In the genomic region with DNA sequence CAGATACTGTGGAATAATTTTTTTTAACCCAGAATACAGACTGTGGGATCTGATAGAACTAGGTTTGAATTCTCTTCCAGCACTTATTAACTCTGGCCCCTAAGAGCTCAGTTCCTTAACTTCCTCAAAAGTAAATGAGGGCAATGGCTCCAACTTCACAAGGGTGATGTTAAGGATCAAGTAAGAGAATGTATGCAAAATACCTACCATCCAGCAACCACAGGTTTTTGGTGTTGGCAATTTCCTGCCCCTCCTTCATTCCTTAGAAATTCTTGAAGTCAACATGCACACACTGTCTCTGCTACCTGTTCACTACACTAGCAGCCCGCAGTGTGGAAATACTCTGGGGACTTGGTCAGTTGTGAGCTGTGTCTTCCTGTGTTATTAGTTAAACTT, we compare ENCODE assay signal across 18 cellular contexts. TPM values are rescaled to one million over a fixed set of nuclear protein-coding genes. Genes with fewer than 3 reads are reported as not detected.
DNase-seq lines count a peak whose midpoint lies in the region; ATAC-seq and TF ChIP-seq lines count a peak whose summit lies in the region.
"Had no signal": no experiment of that assay in that cellular context is flagged by ENCODE, and none has a peak within 500 bp of the region (broad histone marks: within the 10 kb centered on the region; RNA-seq: fewer than 3 reads in every experiment).

No MANE protein-coding gene starts in this region.

- BruUV-seq in Calu3 (replicated peaks; lab: Mats Ljungman, UMichigan) = no TSS peak

- no peak overlapping the region; the same call in 1 of the 2 replicates for H2AFZ ChIP-seq in SK-N-SH (ENCODE audit: low read depth)

- H3K27ac ChIP-seq in SK-N-SH (ENCODE audit: low read depth in 2 of 2, low read length in 1 of 2) = peak overlapping the region; percentile 62 to 73; a peak in 3 of 4 replicates
- H3K27ac ChIP-seq in epithelial cell of prostate = peak overlapping the region; percentile 97

- TF ChIP-seq CTCF in Calu3 (IDR thresholded peaks at IDR 0.05; ENCODE audit: unreplicated experiment) (no peak), SK-N-SH (IDR thresholded peaks at IDR 0.05) (no peak)

- no peaks in the 10 kb centered on the region for H3K9me3 ChIP-seq in SK-N-SH

- peaks cover 2% of the 10 kb centered on the region for H3K9me3 Mint-ChIP-seq in Calu3 (ENCODE audit: low read depth, unreplicated experiment)

- DNase-seq in 8988T (peak; percentile 15), Calu3 (peak; percentile 24), SK-N-SH (no peak), epithelial cell of prostate (ENCODE audit: low read depth, low spot score) (no peak), NCI-H2029 (lab: John Stamatoyannopoulos, UW) (no peak), cardiac septum (ENCODE audit: low spot score) (no peak), head of caudate nucleus (no peak)
- DNase-seq: activated CD4-positive, alpha-beta T cell treated with anti-CD3 and anti-CD28 coated beads for 1 hour; activated naive CD8-positive, alpha-beta T cell treated with anti-CD3 and anti-CD28 coated beads, Interleukin-2, amount 10 ng/mL, durations not matched to agents 7 days and 5 days; glutamatergic neuron; left cardiac atrium; NCI-H1417; NCI-H345 had no signal

- H3K4me3 ChIP-seq in SK-N-SH (ENCODE audit: low read depth in 2 of 2, low read length in 1 of 2) = no peak overlapping the region

- no peaks in the 10 kb centered on the region for H3K9me2 ChIP-seq in SK-N-SH

- H3K4me1 Mint-ChIP-seq in Calu3 (ENCODE audit: low read depth, unreplicated experiment) = peaks cover 83% of the 10 kb centered on the region

- H3K79me2 ChIP-seq in SK-N-SH (ENCODE audit: insufficient read depth) = no peaks in the 10 kb centered on the region

- CTCF ChIA-PET in Calu3 (lab: Charles Lee) (interaction anchor here (0.7 to 2.7 kb wide), 5 partner anchors 12 to 864 kb away, joined by 3 to 5 read pairs (median 3); no protein-coding TSS in a partner anchor), SK-N-SH (lab: Yijun Ruan, JAX) (interaction anchor here (0.9 to 1.1 kb wide), 2 partner anchors 51 to 127 kb away, joined by 4 to 6 read pairs; no protein-coding TSS in a partner anchor)

- H3K36me3 ChIP-seq in SK-N-SH (replicated peaks in 1 of 2; ENCODE audit: control insufficient read depth in 1 of 2, insufficient read depth in 2 of 2, low read length in 1 of 2) = no peaks in the 10 kb centered on the region

- intact Hi-C loops in Calu3 (cut with micrococcal nuclease; ENCODE audit: unreplicated experiment) (no loop called here), cardiac septum (cut with DNase I) (no loop called here), head of caudate nucleus (cut with DNase I) (no loop called here)

- no peak for ATAC-seq in HG02970 (IDR thresholded peaks at IDR 0.05; ENCODE audit: low FRiP score, unreplicated experiment)
- ATAC-seq: left cardiac atrium had no signal

- peak overlapping the region; percentile 3; the same call in 1 of the 2 replicates for H3K4me2 ChIP-seq in SK-N-SH

- no peak for TF ChIP-seq RAD21 in SK-N-SH (IDR thresholded peaks at IDR 0.05; ENCODE audit: low read length)

- POLR2A ChIA-PET in SK-N-SH (lab: Yijun Ruan, JAX) = no interaction called here

- WGBS in SK-N-SH (ENCODE audit: low lambda C conversion rate) = 93% methylated on average over 1 of the region's 1 CpG

- H3K27me3 ChIP-seq in SK-N-SH (ENCODE audit: insufficient read depth) = no peaks in the 10 kb centered on the region

- H3K4me1 ChIP-seq in SK-N-SH (ENCODE audit: control insufficient read depth in 1 of 2, insufficient read depth in 2 of 2, low read depth in 1 of 2, low read length in 1 of 2) = peaks cover 2 to 48% of the 10 kb centered on the region in 2 experiments; a peak in 3 of 4 replicates

- no peaks in the 10 kb centered on the region for H4K20me1 ChIP-seq in SK-N-SH (ENCODE audit: insufficient read depth)

- H3K9ac ChIP-seq in SK-N-SH = no peak overlapping the region

- H3K27ac Mint-ChIP-seq in Calu3 (ENCODE audit: unreplicated experiment) = peak overlapping the region; percentile 21
- H3K27ac Mint-ChIP-seq: activated naive CD8-positive, alpha-beta T cell treated with anti-CD3 and anti-CD28 coated beads, Interleukin-2, amount 10 ng/mL, durations not matched to agents 7 days and 5 days had no signal

- no peak overlapping the region for H3K4me3 Mint-ChIP-seq in Calu3 (ENCODE audit: low read depth, unreplicated experiment)
- H3K4me3 Mint-ChIP-seq: activated naive CD8-positive, alpha-beta T cell treated with anti-CD3 and anti-CD28 coated beads, Interleukin-2, amount 10 ng/mL, durations not matched to agents 7 days and 5 days had no signal

- no peaks in the 10 kb centered on the region for H3K36me3 Mint-ChIP-seq in Calu3 (ENCODE audit: insufficient read depth, unreplicated experiment)

- no peak for TF ChIP-seq EP300 in SK-N-SH (IDR thresholded peaks at IDR 0.05; ENCODE audit: borderline replicate concordance in 1 of 2, low read depth in 1 of 2, low read length in 1 of 2)

- H3F3A ChIP-seq in SK-N-SH (replicated peaks; ENCODE audit: insufficient read depth) = peaks cover 24% of the 10 kb centered on the region

- no peaks in the 10 kb centered on the region for H3K27me3 Mint-ChIP-seq in Calu3 (ENCODE audit: unreplicated experiment)
- H3K27me3 Mint-ChIP-seq: activated naive CD8-positive, alpha-beta T cell treated with anti-CD3 and anti-CD28 coated beads, Interleukin-2, amount 10 ng/mL, durations not matched to agents 7 days and 5 days had no signal

TF ChIP-seq in SK-N-SH, 30 proteins besides CTCF, POLR2A, EP300 and RAD21:
- TF ChIP-seq MEF2A (IDR thresholded peaks at IDR 0.05; ENCODE audit: borderline replicate concordance, low read depth) (no peak), FOXM1 (IDR thresholded peaks at IDR 0.05; ENCODE audit: low read depth) (no peak), RFX5 (IDR thresholded peaks at IDR 0.05; ENCODE audit: low read length) (no peak), ELF1 (IDR thresholded peaks at IDR 0.05) (no peak), EZH2phosphoT487 (IDR thresholded peaks at IDR 0.05; ENCODE audit: borderline replicate concordance, low read depth) (no peak), GATA2 (CRISPR knock-in tag; IDR thresholded peaks at IDR 0.05) (no peak), RXRA (IDR thresholded peaks at IDR 0.05; ENCODE audit: borderline replicate concordance, low read depth) (no peak), FOSL2 (IDR thresholded peaks at IDR 0.05; ENCODE audit: borderline replicate concordance, low read depth) (no peak)
- TF ChIP-seq, protein P1, sequence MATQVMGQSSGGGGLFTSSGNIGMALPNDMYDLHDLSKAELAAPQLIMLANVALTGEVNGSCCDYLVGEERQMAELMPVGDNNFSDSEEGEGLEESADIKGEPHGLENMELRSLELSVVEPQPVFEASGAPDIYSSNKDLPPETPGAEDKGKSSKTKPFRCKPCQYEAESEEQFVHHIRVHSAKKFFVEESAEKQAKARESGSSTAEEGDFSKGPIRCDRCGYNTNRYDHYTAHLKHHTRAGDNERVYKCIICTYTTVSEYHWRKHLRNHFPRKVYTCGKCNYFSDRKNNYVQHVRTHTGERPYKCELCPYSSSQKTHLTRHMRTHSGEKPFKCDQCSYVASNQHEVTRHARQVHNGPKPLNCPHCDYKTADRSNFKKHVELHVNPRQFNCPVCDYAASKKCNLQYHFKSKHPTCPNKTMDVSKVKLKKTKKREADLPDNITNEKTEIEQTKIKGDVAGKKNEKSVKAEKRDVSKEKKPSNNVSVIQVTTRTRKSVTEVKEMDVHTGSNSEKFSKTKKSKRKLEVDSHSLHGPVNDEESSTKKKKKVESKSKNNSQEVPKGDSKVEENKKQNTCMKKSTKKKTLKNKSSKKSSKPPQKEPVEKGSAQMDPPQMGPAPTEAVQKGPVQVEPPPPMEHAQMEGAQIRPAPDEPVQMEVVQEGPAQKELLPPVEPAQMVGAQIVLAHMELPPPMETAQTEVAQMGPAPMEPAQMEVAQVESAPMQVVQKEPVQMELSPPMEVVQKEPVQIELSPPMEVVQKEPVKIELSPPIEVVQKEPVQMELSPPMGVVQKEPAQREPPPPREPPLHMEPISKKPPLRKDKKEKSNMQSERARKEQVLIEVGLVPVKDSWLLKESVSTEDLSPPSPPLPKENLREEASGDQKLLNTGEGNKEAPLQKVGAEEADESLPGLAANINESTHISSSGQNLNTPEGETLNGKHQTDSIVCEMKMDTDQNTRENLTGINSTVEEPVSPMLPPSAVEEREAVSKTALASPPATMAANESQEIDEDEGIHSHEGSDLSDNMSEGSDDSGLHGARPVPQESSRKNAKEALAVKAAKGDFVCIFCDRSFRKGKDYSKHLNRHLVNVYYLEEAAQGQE (IDR thresholded peaks at IDR 0.05; ENCODE audit: low read depth, low read length) = no peak

RNA-seq across cellular contexts. Expression of a gene that starts 5.1 kb away (rescaled TPM):
- total RNA-seq in Calu3 (2022) = 0.24 and 0.56 TPM in 2 replicates
- 0.76 and 1.3 TPM in 2 replicates for polyA plus RNA-seq in SK-N-SH (2012; rRNA removed)
- polyA plus RNA-seq in SK-N-SH (2012; cell fraction: cytosol; rRNA removed) = 1.3 and 1.4 TPM in 2 replicates
- polyA plus RNA-seq in SK-N-SH (2012; cell fraction: nucleus; rRNA removed) = 0.47 and 0.83 TPM in 2 replicates
- total RNA-seq in cardiac septum = not detected
- total RNA-seq: endothelial cell of umbilical vein, left cardiac atrium, posterior vena cava had no signal
- polyA plus RNA-seq: BJ, endothelial cell of umbilical vein had no signal

RNA-seq across cellular contexts. Expression of a gene that starts 48.1 kb away (rescaled TPM):
- total RNA-seq in Calu3 (2022) = 0.27 TPM in 1 of 2 replicates, not detected in the other
- 0.02 and 0.06 TPM in 2 replicates for polyA plus RNA-seq in SK-N-SH (2012; rRNA removed)
- 0.03 and 0.05 TPM in 2 replicates for polyA plus RNA-seq in SK-N-SH (2012; cell fraction: cytosol; rRNA removed)
- 0.01 TPM in 1 of 2 replicates, not detected in the other for polyA plus RNA-seq in SK-N-SH (2012; cell fraction: nucleus; rRNA removed)
- total RNA-seq in cardiac septum = 0.57 TPM
- total RNA-seq: Daoy, endothelial cell of umbilical vein had no signal
- polyA plus RNA-seq: endothelial cell of umbilical vein had no signal

Comparison
In these comparisons a context has a peak if more than half of its experiments do, and no peak if none do; other contexts are left out.
1. DNase-seq: peak in 8988T (single experiment) and Calu3 (single experiment); none in SK-N-SH (single experiment), epithelial cell of prostate (single experiment), NCI-H2029 (single experiment), cardiac septum (single experiment) and head of caudate nucleus (0 of 42).